1 cellular context compared by ENCODE assay signal in the genomic region with DNA sequence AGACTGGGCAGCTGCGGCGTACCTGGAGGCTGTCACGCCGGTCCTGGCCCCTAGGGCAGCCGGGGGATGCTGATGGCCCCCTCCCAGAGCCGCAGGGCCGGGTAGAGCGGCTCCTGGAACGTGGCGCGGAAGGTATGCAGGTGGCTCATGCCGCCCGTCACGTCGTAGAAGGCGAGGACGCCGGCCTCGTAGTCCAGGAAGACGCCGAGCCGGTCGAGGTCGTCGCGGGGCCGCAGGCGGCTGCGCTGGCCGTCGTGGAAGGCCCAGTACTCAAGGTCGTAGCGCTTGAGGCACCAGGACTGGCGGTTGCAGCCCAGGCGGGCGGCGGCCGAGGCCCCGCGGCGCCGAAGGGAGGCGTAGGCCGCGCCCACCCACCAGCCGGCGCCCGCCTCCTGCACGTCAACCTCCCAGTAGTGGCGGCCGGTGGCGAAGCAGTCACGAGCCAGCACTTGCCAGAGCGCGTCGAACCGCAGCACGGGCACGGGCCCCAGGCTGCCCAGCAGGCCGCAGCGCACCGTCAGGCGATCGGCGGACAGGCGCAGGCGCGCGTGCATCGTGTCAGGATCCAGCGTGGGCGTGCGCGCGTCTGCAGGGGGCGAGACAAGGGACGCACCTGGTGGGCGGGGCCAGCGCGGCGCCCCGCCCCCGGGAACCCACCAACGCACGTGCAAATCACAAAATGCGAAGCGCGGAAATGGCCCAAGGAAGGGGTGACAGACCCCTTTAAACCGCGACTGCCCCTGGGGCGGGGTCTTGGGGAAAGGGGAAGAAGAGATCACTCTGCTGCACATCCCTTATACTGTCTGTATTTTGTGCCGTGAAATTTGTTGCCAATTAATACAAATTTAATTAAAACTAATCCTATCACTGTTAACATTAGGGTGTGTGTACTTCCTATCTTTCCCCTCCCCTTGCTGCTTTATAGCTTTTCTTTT.
A peak's percentile ranks its signal among the peaks of the same experiment; 100 is the strongest.
TF ChIP-seq lines count a peak whose summit lies in the region.

No MANE protein-coding gene starts in this region.

TF ChIP-seq in H1, 55 proteins besides CTCF, POLR2A, EP300 and RAD21:
- TF ChIP-seq EGR1 (IDR thresholded peaks at IDR 0.05; ENCODE audit: borderline replicate concordance, low read depth, low read length), result peak; percentile 84
- TF ChIP-seq, protein P1, sequence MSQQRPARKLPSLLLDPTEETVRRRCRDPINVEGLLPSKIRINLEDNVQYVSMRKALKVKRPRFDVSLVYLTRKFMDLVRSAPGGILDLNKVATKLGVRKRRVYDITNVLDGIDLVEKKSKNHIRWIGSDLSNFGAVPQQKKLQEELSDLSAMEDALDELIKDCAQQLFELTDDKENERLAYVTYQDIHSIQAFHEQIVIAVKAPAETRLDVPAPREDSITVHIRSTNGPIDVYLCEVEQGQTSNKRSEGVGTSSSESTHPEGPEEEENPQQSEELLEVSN (IDR thresholded peaks at IDR 0.05), result peak; percentile 94
- 0 out of 4 replicates have a peak, but pooled peaks of 1 of the 2 experiments have one; percentile 16 for TF ChIP-seq SIN3A (conservative IDR thresholded peaks at IDR 0.05 in 1 of 2, IDR thresholded peaks at IDR 0.05 in 1 of 2; ENCODE audit: low read depth in 1 of 2, low read length in 2 of 2)
- TF ChIP-seq, protein P2, sequence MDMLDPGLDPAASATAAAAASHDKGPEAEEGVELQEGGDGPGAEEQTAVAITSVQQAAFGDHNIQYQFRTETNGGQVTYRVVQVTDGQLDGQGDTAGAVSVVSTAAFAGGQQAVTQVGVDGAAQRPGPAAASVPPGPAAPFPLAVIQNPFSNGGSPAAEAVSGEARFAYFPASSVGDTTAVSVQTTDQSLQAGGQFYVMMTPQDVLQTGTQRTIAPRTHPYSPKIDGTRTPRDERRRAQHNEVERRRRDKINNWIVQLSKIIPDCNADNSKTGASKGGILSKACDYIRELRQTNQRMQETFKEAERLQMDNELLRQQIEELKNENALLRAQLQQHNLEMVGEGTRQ (IDR thresholded peaks at IDR 0.05; ENCODE audit: low read length), result no peak
- TF ChIP-seq, protein P3, sequence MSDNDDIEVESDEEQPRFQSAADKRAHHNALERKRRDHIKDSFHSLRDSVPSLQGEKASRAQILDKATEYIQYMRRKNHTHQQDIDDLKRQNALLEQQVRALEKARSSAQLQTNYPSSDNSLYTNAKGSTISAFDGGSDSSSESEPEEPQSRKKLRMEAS (IDR thresholded peaks at IDR 0.05), result peak; percentile 95
- no peak; the same call in 1 of the 2 replicates for TF ChIP-seq BACH1 (IDR thresholded peaks at IDR 0.05; ENCODE audit: low read length)
- TF ChIP-seq GTF2F1 (IDR thresholded peaks at IDR 0.05; ENCODE audit: borderline replicate concordance, low read depth, low read length), result 0 out of 2 replicates have a peak, but pooled peaks have one; percentile 35
- 0 out of 2 replicates have a peak, but pooled peaks have one; percentile 17 for TF ChIP-seq NRF1 (IDR thresholded peaks at IDR 0.05; ENCODE audit: low read depth, low read length)
- TF ChIP-seq RNF2 (IDR thresholded peaks at IDR 0.05; ENCODE audit: borderline replicate concordance, low read depth, low read length, missing control alignments, poor library complexity, severe bottlenecking), result peak; percentile 52
- peak in 1 of 2 experiments; percentile 89; a peak in 1 of 4 replicates for TF ChIP-seq HDAC2 (IDR thresholded peaks at IDR 0.05; ENCODE audit: borderline replicate concordance in 1 of 2, low read depth in 2 of 2, low read length in 2 of 2)
- TF ChIP-seq POLR2AphosphoS5 (IDR thresholded peaks at IDR 0.05; ENCODE audit: low read depth, low read length), result peak; percentile 45
- no peak for TF ChIP-seq EZH2 (IDR thresholded peaks at IDR 0.05; ENCODE audit: low read depth, low read length, severe bottlenecking)
- peak; percentile 48; the same call in 1 of the 2 replicates for TF ChIP-seq TEAD4 (IDR thresholded peaks at IDR 0.05; ENCODE audit: low read depth, low read length)
- peak; percentile 33; the same call in 1 of the 2 replicates for TF ChIP-seq PHF8 (conservative IDR thresholded peaks at IDR 0.05; ENCODE audit: low read depth, low read length)
- 0 out of 2 replicates have a peak, but pooled peaks have one; percentile 11 for TF ChIP-seq CREB1 (IDR thresholded peaks at IDR 0.05)
- peak; percentile 51 for TF ChIP-seq KDM4A (IDR thresholded peaks at IDR 0.05; ENCODE audit: low read depth, low read length, severe bottlenecking)
- TF ChIP-seq TAF1 (IDR thresholded peaks at IDR 0.05; ENCODE audit: low read depth, low read length), result 0 out of 2 replicates have a peak, but pooled peaks have one; percentile 34
- no peak for TF ChIP-seq ASH2L (IDR thresholded peaks at IDR 0.05; ENCODE audit: low read length)
- TF ChIP-seq HDAC6 (IDR thresholded peaks at IDR 0.05; ENCODE audit: low read depth, low read length), result no peak
- no peak for TF ChIP-seq SIX5 (IDR thresholded peaks at IDR 0.05; ENCODE audit: low read depth, low read length)
- TF ChIP-seq TCF12 (IDR thresholded peaks at IDR 0.05; ENCODE audit: low read depth, low read length), result 0 out of 2 replicates have a peak, but pooled peaks have one; percentile 40
- TF ChIP-seq TBP (IDR thresholded peaks at IDR 0.05; ENCODE audit: low read depth, low read length), result 0 out of 2 replicates have a peak, but pooled peaks have one; percentile 14
